1 cellular context compared by ENCODE assay signal in the genomic region with DNA sequence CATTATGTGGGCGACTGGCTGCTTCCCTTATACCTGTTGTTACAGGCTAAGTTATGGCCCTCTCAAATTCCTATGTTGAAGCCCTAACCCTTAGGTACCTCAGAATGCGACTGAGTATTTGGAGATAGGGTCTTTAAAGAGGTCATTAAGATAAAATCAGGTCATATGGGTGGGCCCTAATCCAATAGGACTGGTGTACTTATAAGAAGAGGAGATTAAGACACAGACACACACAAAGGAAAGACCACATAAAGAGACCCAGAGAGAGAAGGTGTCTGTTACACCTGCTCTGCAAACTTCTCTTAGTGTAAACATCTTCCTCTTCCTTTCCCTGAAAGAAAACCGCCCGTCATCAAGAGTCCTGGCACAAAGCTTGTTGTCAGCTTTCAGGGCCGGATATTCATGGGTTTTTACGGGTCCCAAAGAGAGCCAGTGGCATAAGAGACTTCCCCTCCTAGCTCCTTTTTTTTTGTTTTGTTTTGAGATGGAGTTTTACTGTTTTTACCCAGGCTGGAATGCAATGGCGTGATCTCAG.
TF ChIP-seq lines count a peak whose summit lies in the region.

No MANE protein-coding gene starts in this region.

TF ChIP-seq in HepG2, 621 proteins besides CTCF, POLR2A, EP300 and RAD21:
- TF ChIP-seq ZNF121 (CRISPR knock-in tag; IDR thresholded peaks at IDR 0.05) = no peak
- no peak for TF ChIP-seq FOXK2 (IDR thresholded peaks at IDR 0.05)
- no peak for TF ChIP-seq HNRNPK (IDR thresholded peaks at IDR 0.05; ENCODE audit: low read depth, low read length, poor library complexity, severe bottlenecking)
- no peak for TF ChIP-seq KDM6A (CRISPR knock-in tag; IDR thresholded peaks at IDR 0.05; ENCODE audit: low read depth)
- TF ChIP-seq SNAI1 (CRISPR knock-in tag; IDR thresholded peaks at IDR 0.05; ENCODE audit: borderline replicate concordance) = no peak
- no peak for TF ChIP-seq CHCHD3 (CRISPR knock-in tag; IDR thresholded peaks at IDR 0.05)
- TF ChIP-seq, protein P1, sequence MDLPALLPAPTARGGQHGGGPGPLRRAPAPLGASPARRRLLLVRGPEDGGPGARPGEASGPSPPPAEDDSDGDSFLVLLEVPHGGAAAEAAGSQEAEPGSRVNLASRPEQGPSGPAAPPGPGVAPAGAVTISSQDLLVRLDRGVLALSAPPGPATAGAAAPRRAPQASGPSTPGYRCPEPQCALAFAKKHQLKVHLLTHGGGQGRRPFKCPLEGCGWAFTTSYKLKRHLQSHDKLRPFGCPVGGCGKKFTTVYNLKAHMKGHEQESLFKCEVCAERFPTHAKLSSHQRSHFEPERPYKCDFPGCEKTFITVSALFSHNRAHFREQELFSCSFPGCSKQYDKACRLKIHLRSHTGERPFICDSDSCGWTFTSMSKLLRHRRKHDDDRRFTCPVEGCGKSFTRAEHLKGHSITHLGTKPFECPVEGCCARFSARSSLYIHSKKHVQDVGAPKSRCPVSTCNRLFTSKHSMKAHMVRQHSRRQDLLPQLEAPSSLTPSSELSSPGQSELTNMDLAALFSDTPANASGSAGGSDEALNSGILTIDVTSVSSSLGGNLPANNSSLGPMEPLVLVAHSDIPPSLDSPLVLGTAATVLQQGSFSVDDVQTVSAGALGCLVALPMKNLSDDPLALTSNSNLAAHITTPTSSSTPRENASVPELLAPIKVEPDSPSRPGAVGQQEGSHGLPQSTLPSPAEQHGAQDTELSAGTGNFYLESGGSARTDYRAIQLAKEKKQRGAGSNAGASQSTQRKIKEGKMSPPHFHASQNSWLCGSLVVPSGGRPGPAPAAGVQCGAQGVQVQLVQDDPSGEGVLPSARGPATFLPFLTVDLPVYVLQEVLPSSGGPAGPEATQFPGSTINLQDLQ (CRISPR knock-in tag; IDR thresholded peaks at IDR 0.05) = no peak
- no peak for TF ChIP-seq EHMT2 (IDR thresholded peaks at IDR 0.05; ENCODE audit: borderline replicate concordance, low read depth, low read length)
- TF ChIP-seq IKZF1 (IDR thresholded peaks at IDR 0.05) = no peak
- TF ChIP-seq ZNF263 (CRISPR knock-in tag; IDR thresholded peaks at IDR 0.05) = no peak
- TF ChIP-seq SYNCRIP (IDR thresholded peaks at IDR 0.05; ENCODE audit: insufficient read depth, low read depth, low read length) = no peak
- TF ChIP-seq ASH2L (IDR thresholded peaks at IDR 0.05; ENCODE audit: insufficient read length, low read depth, low read length) = no peak
